In genomic region chr17:67995568-67996191, GRCh38 we compare ENCODE assay signal across 8 cellular contexts. TPM values are rescaled to one million over a fixed set of nuclear protein-coding genes. Genes with fewer than 3 reads are reported as not detected.
A peak's percentile ranks its signal among the peaks of the same experiment; 100 is the strongest.
DNase-seq lines count a peak whose midpoint lies in the region; ATAC-seq, FAIRE-seq and TF ChIP-seq lines count a peak whose summit lies in the region.

No MANE protein-coding gene starts in this region.

- SMC1A ChIA-PET in GM12878 (lab: Charles Lee; ENCODE audit: uncharacterized antibody, unreplicated experiment) = interaction anchor here (0.8 to 1.5 kb wide), 2 partner anchors 22 to 24 kb away, joined by 3 to 5 read pairs; no protein-coding TSS in a partner anchor

- 4% methylated on average over 33 of the region's 43 CpGs for WGBS in GM12878 (ENCODE audit: insufficient coverage, insufficient replicate concordance, low lambda C conversion rate, missing lambda C conversion rate)

- no TSS peak for BruUV-seq in GM12878 (replicated peaks; lab: Mats Ljungman, UMichigan)

- no peak for TF ChIP-seq CTCF in NB4 (IDR thresholded peaks at IDR 0.05; ENCODE audit: low read depth, low read length)
- TF ChIP-seq CTCF in GM12878 (IDR thresholded peaks at IDR 0.05 in 2 of 3, conservative IDR thresholded peaks at IDR 0.05 in 1 of 3; ENCODE audit: control insufficient read depth in 2 of 3, extremely low read depth in 1 of 3, insufficient read depth in 1 of 3, low read depth in 3 of 3, low read length in 3 of 3) = no peak

- no peaks in the 10 kb centered on the region for H4K20me1 ChIP-seq in GM12878 (ENCODE audit: control insufficient read depth, insufficient read depth)

- no peaks in the 10 kb centered on the region for H3K9me3 ChIP-seq in GM12878 (replicated peaks; ENCODE audit: control insufficient read depth, insufficient read depth, low read length)

- CTCF ChIA-PET in GM12878 (lab: Yijun Ruan, JAX) = interaction anchor here (1.2 to 3.7 kb wide), 3 partner anchors 10 to 16 kb away, joined by 5 to 17 read pairs (median 6); no protein-coding TSS in a partner anchor

- TF ChIP-seq RAD21 in GM12878 (IDR thresholded peaks at IDR 0.05; ENCODE audit: insufficient read depth, low read depth, low read length) = no peak

- in situ Hi-C loops in GM12878 (cut with MboI) = no loop called here

- FAIRE-seq in GM12878 (lab: Jason Lieb, UNC) = no peak

- TF ChIP-seq POLR2A in NB4 (IDR thresholded peaks at IDR 0.05; ENCODE audit: extremely low read depth, insufficient read length) (no peak), GM12878 (IDR thresholded peaks at IDR 0.05; ENCODE audit: low read depth, low read length) (no peak)

- peaks cover 7% of the 10 kb centered on the region for H3K4me1 ChIP-seq in GM12878 (ENCODE audit: control insufficient read depth, insufficient read depth, low read length)

- no peaks in the 10 kb centered on the region for H3K79me2 ChIP-seq in GM12878 (ENCODE audit: control insufficient read depth, insufficient read depth, low read length)

- intact Hi-C loops in GM12878 (cut with micrococcal nuclease; ENCODE audit: unreplicated experiment) = no loop called here

- peak overlapping the region; percentile 52 for H3K4me3 ChIP-seq in NB4 (ENCODE audit: low read depth, low read length)
- H3K4me3 ChIP-seq in GM12878 = peak overlapping the region; percentile 65

- H3K9ac ChIP-seq in GM12878 (ENCODE audit: control insufficient read depth, insufficient read depth, low read length) = no peak overlapping the region; the same call in 1 of the 2 replicates

- H3K27me3 ChIP-seq in GM12878 (replicated peaks in 1 of 2; ENCODE audit: control insufficient read depth in 2 of 2, insufficient read depth in 2 of 2, low read length in 1 of 2) = peaks cover 0 to 3% of the 10 kb centered on the region in 2 experiments; a peak in 2 of 4 replicates

- RAD21 ChIA-PET in GM12878 (lab: Charles Lee; ENCODE audit: unreplicated experiment) = no interaction called here

- no peak for ATAC-seq in GM12878
- no peak for ATAC-seq in GM18498 (IDR thresholded peaks at IDR 0.05; ENCODE audit: unreplicated experiment)

- H3K36me3 ChIP-seq in GM12878 (ENCODE audit: control insufficient read depth in 2 of 2, insufficient read depth in 2 of 2, low read length in 1 of 2) = no peaks in the 10 kb centered on the region

- H3K27ac ChIP-seq in GM12878 (ENCODE audit: control insufficient read depth, insufficient read depth) = no peak overlapping the region

- peak overlapping the region; percentile 94 for H3K4me2 ChIP-seq in GM12878 (ENCODE audit: control insufficient read depth, insufficient read depth)

- DNase-seq in DMS53 treated with DMSO at 0.1 percent for 48 hours (lab: John Stamatoyannopoulos, UW; ENCODE audit: unreplicated experiment) (peak; percentile 19), NB4 (ENCODE audit: low read depth) (peak; percentile 32), GM12878 (ENCODE audit: low read depth, low spot score) (no peak), inferior parietal cortex (ENCODE audit: extremely low spot score) (peak; percentile 11), amniotic stem cell (lab: John Stamatoyannopoulos, UW) (no peak), DMS114 treated with DMSO at 0.1 percent for 48 hours (lab: John Stamatoyannopoulos, UW; ENCODE audit: unreplicated experiment) (no peak)
- DNase-seq in stimulated activated CD4-positive, alpha-beta T cell treated with anti-CD3 and anti-CD28 coated beads, Interleukin-15, amount 100 ng/mL, for 24 hours = peak; percentile 33

- H2AFZ ChIP-seq in GM12878 (ENCODE audit: control insufficient read depth, low read depth, low read length) = no peak overlapping the region

- no peak for TF ChIP-seq EP300 in GM12878 (IDR thresholded peaks at IDR 0.05; ENCODE audit: borderline replicate concordance in 1 of 2, control insufficient read depth in 1 of 2, low read depth in 2 of 2, low read length in 2 of 2)

- POLR2A ChIA-PET in GM12878 (lab: Charles Lee) = interaction anchor here (1.3 kb wide), 1 partner anchor 24 kb away, joined by 7 read pairs; no protein-coding TSS in a partner anchor

TF ChIP-seq in GM12878, 131 proteins besides CTCF, POLR2A, EP300 and RAD21:
- no peak for TF ChIP-seq STAT1 (conservative IDR thresholded peaks at IDR 0.05)
- TF ChIP-seq ATF2 (IDR thresholded peaks at IDR 0.05; ENCODE audit: low read length) = no peak
- TF ChIP-seq BACH1 (IDR thresholded peaks at IDR 0.05; ENCODE audit: borderline replicate concordance) = no peak

RNA-seq across cellular contexts. Expression of gene C17orf58, which starts 0.6 kb away (rescaled TPM):
- 0.56 and 1.4 TPM in 2 replicates for total RNA-seq in GM12878 (2013; cell fraction: nucleolus; rRNA removed)
- 9.3 and 10.1 TPM in 2 replicates for total RNA-seq in GM12878 (2014; rRNA removed)
- 4.6 and 5.6 TPM in 2 replicates for total RNA-seq in GM12878 (2014; rRNA removed; fragmentation: Illumina TruSeq; extraction: Trizol)
- total RNA-seq in GM12878 (2021) = 5.8 and 6.4 TPM in 2 replicates
- 5.2 TPM for polyA plus RNA-seq in GM12878 (2011; ENCODE audit: low read depth)
- 6.6 and 7.1 TPM in 2 replicates for polyA plus RNA-seq in GM12878 (2011; rRNA removed)
- polyA plus RNA-seq in GM12878 (2011; cell fraction: cytosol; rRNA removed) = 3.8 and 7.5 TPM in 2 replicates
- 2.9 and 4.0 TPM in 2 replicates for polyA plus RNA-seq in GM12878 (2011; cell fraction: nucleus; rRNA removed)
- 4.8 and 6.4 TPM in 2 replicates for polyA plus RNA-seq in GM12878 (2012)
- 5.9 TPM in 2 replicates for polyA plus RNA-seq in GM12878 (2014; fragmentation: Illumina TruSeq; extraction: Trizol)
- 1 to 10 TPM; 3.3 to 3.4 TPM for polyA plus RNA-seq in GM12878 (2014; fragmentation: Nextera tagmentation; extraction: Ambion mirVana)
- polyA plus RNA-seq in GM12878 (2014; rRNA removed) = 7.0 and 8.1 TPM in 2 replicates
- 10 to 100 TPM in 1 of 2 experiments, 1 to 10 TPM in 1; 9.4 to 12.3 TPM for polyA plus RNA-seq in GM12878 (2016; fragmentation: Nextera tagmentation; extraction: Ambion mirVana)
- polyA minus RNA-seq in GM12878 (2011; rRNA and poly(A)+ RNA removed) = 3.5 and 4.0 TPM in 2 replicates
- polyA minus RNA-seq in GM12878 (2011; cell fraction: cytosol; rRNA and poly(A)+ RNA removed) = 1.6 and 4.3 TPM in 2 replicates
- polyA minus RNA-seq in GM12878 (2011; cell fraction: nucleus; rRNA and poly(A)+ RNA removed) = 1.2 and 1.4 TPM in 2 replicates

RNA-seq across cellular contexts. Expression of gene KPNA2, which starts 39.9 kb away (rescaled TPM):
- 26.9 and 31.7 TPM in 2 replicates for total RNA-seq in GM12878 (2013; cell fraction: nucleolus; rRNA removed)
- total RNA-seq in GM12878 (2014; rRNA removed) (202 and 211 TPM in 2 replicates), GM12878 (2014; rRNA removed; fragmentation: Illumina TruSeq; extraction: Trizol) (244 and 260 TPM in 2 replicates), GM12878 (2021) (242 and 254 TPM in 2 replicates)
- polyA plus RNA-seq in GM12878 (2011; ENCODE audit: low read depth) = 88.2 TPM
- polyA plus RNA-seq in GM12878 (2011; rRNA removed) (201 and 232 TPM in 2 replicates), GM12878 (2014; fragmentation: Illumina TruSeq; extraction: Trizol) (307 and 332 TPM in 2 replicates), GM12878 (2014; fragmentation: Nextera tagmentation; extraction: Ambion mirVana) (100 to 1,000 TPM; 647 to 731 TPM), GM12878 (2014; rRNA removed) (211 and 212 TPM in 2 replicates), GM12878 (2016; fragmentation: Nextera tagmentation; extraction: Ambion mirVana) (100 to 1,000 TPM; 567 to 584 TPM)
- polyA plus RNA-seq in GM12878 (2011; cell fraction: cytosol; rRNA removed) = 251 and 257 TPM in 2 replicates
- polyA plus RNA-seq in GM12878 (2011; cell fraction: nucleus; rRNA removed) = 136 and 222 TPM in 2 replicates
- polyA plus RNA-seq in GM12878 (2012) = 103 and 109 TPM in 2 replicates
- polyA minus RNA-seq in GM12878 (2011; rRNA and poly(A)+ RNA removed) = 333 and 392 TPM in 2 replicates
- polyA minus RNA-seq in GM12878 (2011; cell fraction: cytosol; rRNA and poly(A)+ RNA removed) = 116 and 120 TPM in 2 replicates
- 62.3 and 107 TPM in 2 replicates for polyA minus RNA-seq in GM12878 (2011; cell fraction: nucleus; rRNA and poly(A)+ RNA removed)

Comparison
In these comparisons a context has a peak if more than half of its experiments do, and no peak if none do; other contexts are left out.
1. DNase-seq: peak in DMS53 treated with DMSO at 0.1 percent for 48 hours (single experiment), NB4 (single experiment), inferior parietal cortex (single experiment) and stimulated activated CD4-positive, alpha-beta T cell treated with anti-CD3 and anti-CD28 coated beads, Interleukin-15, amount 100 ng/mL, for 24 hours (single experiment); none in GM12878 (single experiment), amniotic stem cell (single experiment) and DMS114 treated with DMSO at 0.1 percent for 48 hours (single experiment).